ENCODE assay signal across 24 cellular contexts in the genomic region with DNA sequence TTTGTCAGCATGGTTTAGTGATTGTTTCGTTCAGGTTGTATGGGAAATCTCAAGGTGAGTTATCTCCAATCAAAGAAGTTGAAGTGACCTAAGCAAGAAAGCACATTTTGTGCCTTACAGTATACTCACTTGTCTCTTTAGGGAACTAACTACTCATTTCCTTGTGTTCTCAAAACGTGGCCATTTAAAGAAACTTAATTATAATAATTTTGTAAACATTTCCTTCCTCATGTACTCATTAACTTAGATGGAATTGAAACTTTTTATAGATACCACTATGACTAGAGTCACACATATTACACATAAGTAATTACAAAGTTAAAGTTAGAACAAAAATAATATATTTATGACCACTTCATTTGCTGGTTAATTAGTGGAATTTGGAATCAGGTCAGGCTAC.
"Had no signal": no experiment of that assay in that cellular context is flagged by ENCODE, and none has a peak within 500 bp of the region (broad histone marks: within the 10 kb centered on the region; RNA-seq: fewer than 3 reads in every experiment).

No MANE protein-coding gene starts in this region.

- H3K36me3 ChIP-seq: left ventricle myocardium inferior, transverse colon had no signal

- H3K4me1 ChIP-seq: left ventricle myocardium inferior, transverse colon had no signal

- H3K9me3 Mint-ChIP-seq: activated naive CD8-positive, alpha-beta T cell treated with anti-CD3 and anti-CD28 coated beads for 36 hours had no signal

- ATAC-seq: activated T-cell treated with anti-CD3 and anti-CD28 coated beads, Interleukin-2, amount 50 U/mL, for 4 hours; esophagus mucosa; naive thymus-derived CD8-positive, alpha-beta T cell; sciatic nerve; stimulated activated effector memory CD8-positive, alpha-beta T cell treated with anti-CD3 and anti-CD28 coated beads, Interleukin-12 subunit alpha, Interleukin-12 subunit beta, amount 100 ng/mL, for 72 hours had no signal

- H3K9me3 ChIP-seq: left ventricle myocardium inferior, transverse colon had no signal

- H3K36me3 Mint-ChIP-seq: activated naive CD8-positive, alpha-beta T cell treated with anti-CD3 and anti-CD28 coated beads for 36 hours; naive thymus-derived CD8-positive, alpha-beta T cell; stimulated activated effector memory CD8-positive, alpha-beta T cell treated with anti-CD3 and anti-CD28 coated beads, Interleukin-12 subunit alpha, Interleukin-12 subunit beta, amount 100 ng/mL, for 72 hours had no signal

- H3K27me3 ChIP-seq: transverse colon had no signal

- H3K4me1 Mint-ChIP-seq: activated naive CD8-positive, alpha-beta T cell treated with anti-CD3 and anti-CD28 coated beads for 36 hours; naive thymus-derived CD8-positive, alpha-beta T cell; stimulated activated effector memory CD8-positive, alpha-beta T cell treated with anti-CD3 and anti-CD28 coated beads, Interleukin-12 subunit alpha, Interleukin-12 subunit beta, amount 100 ng/mL, for 72 hours had no signal

- H3K4me3 ChIP-seq: left ventricle myocardium inferior, transverse colon had no signal

- DNase-seq: activated CD4-positive, alpha-beta T cell treated with anti-CD3 and anti-CD28 coated beads, Interleukin-2, amount 50 U/mL, for 4 hours; activated CD8-positive, alpha-beta memory T cell treated with anti-CD3 and anti-CD28 coated beads for 24 hours; activated CD8-positive, alpha-beta memory T cell treated with anti-CD3 and anti-CD28 coated beads, Interleukin-2, amount 50 U/mL, for 48 hours; activated naive CD4-positive, alpha-beta T cell treated with Interleukin-2 at 50 U/mL for 16 hours; activated naive CD8-positive, alpha-beta T cell treated with anti-CD3 and anti-CD28 coated beads for 36 hours; activated T-cell treated with anti-CD3 and anti-CD28 coated beads, Interleukin-2, amount 50 U/mL, for 4 hours; central memory CD4-positive, alpha-beta T cell; effector memory CD4-positive, alpha-beta T cell; foreskin melanocyte; hippocampal formation; kidney glomerular epithelial cell; left ventricle myocardium inferior; naive thymus-derived CD8-positive, alpha-beta T cell; small intestine; stimulated activated CD4-positive, alpha-beta T cell treated with anti-CD3 and anti-CD28 coated beads, Interleukin-2, amount 100 ng/mL, for 24 hours; transverse colon had no signal

- H3K27me3 Mint-ChIP-seq: activated naive CD8-positive, alpha-beta T cell treated with anti-CD3 and anti-CD28 coated beads for 36 hours; naive thymus-derived CD8-positive, alpha-beta T cell had no signal

- H3K27ac ChIP-seq: left ventricle myocardium inferior, transverse colon had no signal

- H3K27ac Mint-ChIP-seq: activated naive CD8-positive, alpha-beta T cell treated with anti-CD3 and anti-CD28 coated beads for 36 hours; activated T-helper 2 cell treated with anti-CD3 and anti-CD28 coated beads, Interferon-gamma antibody, Interleukin-2, Interleukin-4, amounts not matched to agents 10 μg/mL and 5 μg/mL and 100 μg/mL, durations not matched to agents 14 hours and 24 hours and 36 hours; naive thymus-derived CD8-positive, alpha-beta T cell; stimulated activated effector memory CD8-positive, alpha-beta T cell treated with anti-CD3 and anti-CD28 coated beads, Interleukin-12 subunit alpha, Interleukin-12 subunit beta, amount 100 ng/mL, for 72 hours had no signal

- H3K4me3 Mint-ChIP-seq: activated naive CD8-positive, alpha-beta T cell treated with anti-CD3 and anti-CD28 coated beads for 36 hours; activated T-cell treated with anti-CD3 and anti-CD28 coated beads, Interleukin-2, amount 50 U/mL, for 4 hours; naive thymus-derived CD8-positive, alpha-beta T cell; stimulated activated effector memory CD8-positive, alpha-beta T cell treated with anti-CD3 and anti-CD28 coated beads, Interleukin-12 subunit alpha, Interleukin-12 subunit beta, amount 100 ng/mL, for 72 hours had no signal

- FAIRE-seq: astrocyte, endothelial cell of umbilical vein, small intestine, TTC549, urothelium cell line had no signal
